ENCODE assay signal across 15 cellular contexts in genomic region chr2:25514043-25514627, GRCh38.
DNase-seq lines count a peak whose midpoint lies in the region; ATAC-seq lines count a peak whose summit lies in the region.
"Had no signal": no experiment of that assay in that cellular context is flagged by ENCODE, and none has a peak within 500 bp of the region (broad histone marks: within the 10 kb centered on the region; RNA-seq: fewer than 3 reads in every experiment).

No MANE protein-coding gene starts in this region.

- no peak for DNase-seq in activated naive CD4-positive, alpha-beta T cell treated with anti-CD3 and anti-CD28 coated beads, Interleukin-2, amount 50 U/mL, for 16 hours
- DNase-seq in activated naive CD8-positive, alpha-beta T cell treated with anti-CD3 and anti-CD28 coated beads for 36 hours, result no peak
- no peak for DNase-seq in stimulated activated naive CD8-positive, alpha-beta T cell treated with anti-CD3 and anti-CD28 coated beads, Interleukin-15, amount 100 ng/mL, for 72 hours
- DNase-seq in activated T-cell treated with anti-CD3 and anti-CD28 coated beads, Interleukin-2, amount 50 U/mL, for 48 hours, result no peak
- DNase-seq in hepatic stellate cell (ENCODE audit: low spot score), result no peak
- DNase-seq: activated CD4-positive, alpha-beta T cell treated with anti-CD3 and anti-CD28 coated beads for 4 hours; heart left ventricle; NCI-H2107; stimulated activated CD4-positive, alpha-beta T cell treated with anti-CD3 and anti-CD28 coated beads, Interleukin-4, amount 100 ng/mL, for 24 hours; stimulated activated naive CD4-positive, alpha-beta T cell treated with Interleukin-2 at 50 U/mL for 16 hours had no signal

- H3K4me1 Mint-ChIP-seq in activated naive CD4-positive, alpha-beta T cell treated with anti-CD3 and anti-CD28 coated beads, Interleukin-2, amount 50 U/mL, for 24 hours, result peaks cover 15% of the 10 kb centered on the region
- peaks cover 16% of the 10 kb centered on the region for H3K4me1 Mint-ChIP-seq in activated naive CD8-positive, alpha-beta T cell treated with anti-CD3 and anti-CD28 coated beads for 36 hours
- peaks cover 23% of the 10 kb centered on the region for H3K4me1 Mint-ChIP-seq in stimulated activated naive CD8-positive, alpha-beta T cell treated with anti-CD3 and anti-CD28 coated beads, Interleukin-15, amount 100 ng/mL, for 72 hours

- peaks cover 8% of the 10 kb centered on the region for H3K36me3 Mint-ChIP-seq in activated naive CD4-positive, alpha-beta T cell treated with anti-CD3 and anti-CD28 coated beads, Interleukin-2, amount 50 U/mL, for 24 hours
- H3K36me3 Mint-ChIP-seq in activated naive CD8-positive, alpha-beta T cell treated with anti-CD3 and anti-CD28 coated beads for 36 hours, result peaks cover 2% of the 10 kb centered on the region

- peak; percentile 71 for ATAC-seq in HG03095 (IDR thresholded peaks at IDR 0.05; ENCODE audit: unreplicated experiment)
- no peak for ATAC-seq in stimulated activated naive CD8-positive, alpha-beta T cell treated with anti-CD3 and anti-CD28 coated beads, Interleukin-15, amount 100 ng/mL, for 72 hours
- ATAC-seq in HG03342 (IDR thresholded peaks at IDR 0.05; ENCODE audit: unreplicated experiment), result no peak
- ATAC-seq: heart left ventricle had no signal

- peak overlapping the region; percentile 52 for H3K27ac Mint-ChIP-seq in activated naive CD4-positive, alpha-beta T cell treated with anti-CD3 and anti-CD28 coated beads, Interleukin-2, amount 50 U/mL, for 24 hours
- peak overlapping the region; percentile 87 for H3K27ac Mint-ChIP-seq in activated naive CD8-positive, alpha-beta T cell treated with anti-CD3 and anti-CD28 coated beads for 36 hours
- peak overlapping the region; percentile 12 to 73 for H3K27ac Mint-ChIP-seq in stimulated activated naive CD8-positive, alpha-beta T cell treated with anti-CD3 and anti-CD28 coated beads, Interleukin-15, amount 100 ng/mL, for 72 hours
- H3K27ac Mint-ChIP-seq: activated naive CD8-positive, alpha-beta T cell had no signal

- H3K9me3 Mint-ChIP-seq in activated naive CD4-positive, alpha-beta T cell treated with anti-CD3 and anti-CD28 coated beads, Interleukin-2, amount 50 U/mL, for 24 hours, result no peaks in the 10 kb centered on the region
- H3K9me3 Mint-ChIP-seq in activated naive CD8-positive, alpha-beta T cell treated with anti-CD3 and anti-CD28 coated beads for 36 hours, result no peaks in the 10 kb centered on the region
- H3K9me3 Mint-ChIP-seq in stimulated activated naive CD8-positive, alpha-beta T cell treated with anti-CD3 and anti-CD28 coated beads, Interleukin-15, amount 100 ng/mL, for 72 hours, result no peaks in the 10 kb centered on the region
- H3K9me3 Mint-ChIP-seq: central memory CD8-positive, alpha-beta T cell had no signal

- no peaks in the 10 kb centered on the region for H3K27me3 Mint-ChIP-seq in activated naive CD4-positive, alpha-beta T cell treated with anti-CD3 and anti-CD28 coated beads, Interleukin-2, amount 50 U/mL, for 24 hours
- H3K27me3 Mint-ChIP-seq in activated naive CD8-positive, alpha-beta T cell treated with anti-CD3 and anti-CD28 coated beads for 36 hours, result no peaks in the 10 kb centered on the region
- H3K27me3 Mint-ChIP-seq in stimulated activated naive CD8-positive, alpha-beta T cell treated with anti-CD3 and anti-CD28 coated beads, Interleukin-15, amount 100 ng/mL, for 72 hours, result no peaks in the 10 kb centered on the region
- H3K27me3 Mint-ChIP-seq: activated naive CD8-positive, alpha-beta T cell; central memory CD8-positive, alpha-beta T cell had no signal

- H3K4me3 Mint-ChIP-seq in activated naive CD4-positive, alpha-beta T cell treated with anti-CD3 and anti-CD28 coated beads, Interleukin-2, amount 50 U/mL, for 24 hours, result no peak overlapping the region
- H3K4me3 Mint-ChIP-seq in activated naive CD8-positive, alpha-beta T cell treated with anti-CD3 and anti-CD28 coated beads for 36 hours, result no peak overlapping the region
- peak overlapping the region in 1 of 2 donors; percentile 34 for H3K4me3 Mint-ChIP-seq in stimulated activated naive CD8-positive, alpha-beta T cell treated with anti-CD3 and anti-CD28 coated beads, Interleukin-15, amount 100 ng/mL, for 72 hours
- H3K4me3 Mint-ChIP-seq: activated naive CD8-positive, alpha-beta T cell; central memory CD8-positive, alpha-beta T cell had no signal
